1 cellular context compared by ENCODE assay signal in genomic region chr17:75723201-75723930, GRCh38.
TF ChIP-seq lines count a peak whose summit lies in the region.

No MANE protein-coding gene starts in this region.

TF ChIP-seq in HCT116, 20 proteins besides CTCF, POLR2A, EP300 and RAD21 (continued from another document):
- TF ChIP-seq TCF7L2 (IDR thresholded peaks at IDR 0.05; ENCODE audit: borderline replicate concordance, extremely low read depth, insufficient read depth, insufficient read length) (no peak), FOSL1 (IDR thresholded peaks at IDR 0.05; ENCODE audit: low read depth) (no peak), POLR2AphosphoS5 (IDR thresholded peaks at IDR 0.05; ENCODE audit: low read depth, low read length) (peak; percentile 73)
